Comparison of ENCODE assay signal across 1 cellular context in the genomic region with DNA sequence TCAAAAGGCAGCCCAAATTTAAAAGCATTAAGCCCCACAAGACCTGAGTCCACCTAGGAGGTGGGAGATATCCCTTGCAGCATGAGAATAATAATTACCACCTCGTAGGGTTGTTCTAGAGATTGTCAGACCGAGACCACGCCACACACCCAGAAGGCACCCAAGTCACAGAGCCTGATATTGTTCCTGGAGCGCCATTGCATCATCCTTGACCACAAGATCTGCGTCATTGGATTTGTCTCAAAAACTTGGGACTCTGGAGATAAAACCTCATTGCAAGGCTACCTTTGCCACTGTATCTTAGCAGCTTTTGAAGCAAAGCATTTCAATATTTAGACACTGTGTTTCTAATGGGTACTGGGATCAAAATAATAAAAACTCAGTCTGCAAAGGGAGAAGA.
TF ChIP-seq lines count a peak whose summit lies in the region.

No MANE protein-coding gene starts in this region.

TF ChIP-seq in GM12878, 131 proteins besides CTCF, POLR2A, EP300 and RAD21 (continued from another document):
- TF ChIP-seq, protein P1, sequence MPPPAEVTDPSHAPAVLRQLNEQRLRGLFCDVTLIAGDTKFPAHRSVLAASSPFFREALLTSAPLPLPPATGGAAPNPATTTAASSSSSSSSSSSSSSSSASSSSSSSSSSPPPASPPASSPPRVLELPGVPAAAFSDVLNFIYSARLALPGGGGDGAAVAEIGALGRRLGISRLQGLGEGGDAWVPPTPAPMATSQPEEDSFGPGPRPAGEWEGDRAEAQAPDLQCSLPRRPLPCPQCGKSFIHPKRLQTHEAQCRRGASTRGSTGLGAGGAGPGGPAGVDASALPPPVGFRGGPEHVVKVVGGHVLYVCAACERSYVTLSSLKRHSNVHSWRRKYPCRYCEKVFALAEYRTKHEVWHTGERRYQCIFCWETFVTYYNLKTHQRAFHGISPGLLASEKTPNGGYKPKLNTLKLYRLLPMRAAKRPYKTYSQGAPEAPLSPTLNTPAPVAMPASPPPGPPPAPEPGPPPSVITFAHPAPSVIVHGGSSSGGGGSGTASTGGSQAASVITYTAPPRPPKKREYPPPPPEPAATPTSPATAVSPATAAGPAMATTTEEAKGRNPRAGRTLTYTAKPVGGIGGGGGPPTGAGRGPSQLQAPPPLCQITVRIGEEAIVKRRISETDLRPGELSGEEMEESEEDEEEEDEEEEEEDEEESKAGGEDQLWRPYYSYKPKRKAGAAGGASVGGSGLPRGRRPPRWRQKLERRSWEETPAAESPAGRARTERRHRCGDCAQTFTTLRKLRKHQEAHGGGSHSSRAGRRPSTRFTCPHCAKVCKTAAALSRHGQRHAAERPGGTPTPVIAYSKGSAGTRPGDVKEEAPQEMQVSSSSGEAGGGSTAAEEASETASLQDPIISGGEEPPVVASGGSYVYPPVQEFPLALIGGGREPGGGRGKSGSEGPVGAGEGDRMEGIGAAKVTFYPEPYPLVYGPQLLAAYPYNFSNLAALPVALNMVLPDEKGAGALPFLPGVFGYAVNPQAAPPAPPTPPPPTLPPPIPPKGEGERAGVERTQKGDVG (CRISPR knock-in tag; IDR thresholded peaks at IDR 0.05) = no peak
- TF ChIP-seq GATAD2B (conservative IDR thresholded peaks at IDR 0.05; ENCODE audit: low read depth) (no peak), RCOR1 (conservative IDR thresholded peaks at IDR 0.05; ENCODE audit: low read depth, low read length) (no peak), IKZF2 (IDR thresholded peaks at IDR 0.05) (no peak), HCFC1 (IDR thresholded peaks at IDR 0.05; ENCODE audit: low read length) (no peak), CBFB (IDR thresholded peaks at IDR 0.05; ENCODE audit: low read depth) (no peak), EED (IDR thresholded peaks at IDR 0.05; ENCODE audit: low read depth) (no peak), RFX5 (IDR thresholded peaks at IDR 0.05; ENCODE audit: low read depth, low read length) (no peak), FOXK2 (IDR thresholded peaks at IDR 0.05) (no peak)
- TF ChIP-seq, protein P2, sequence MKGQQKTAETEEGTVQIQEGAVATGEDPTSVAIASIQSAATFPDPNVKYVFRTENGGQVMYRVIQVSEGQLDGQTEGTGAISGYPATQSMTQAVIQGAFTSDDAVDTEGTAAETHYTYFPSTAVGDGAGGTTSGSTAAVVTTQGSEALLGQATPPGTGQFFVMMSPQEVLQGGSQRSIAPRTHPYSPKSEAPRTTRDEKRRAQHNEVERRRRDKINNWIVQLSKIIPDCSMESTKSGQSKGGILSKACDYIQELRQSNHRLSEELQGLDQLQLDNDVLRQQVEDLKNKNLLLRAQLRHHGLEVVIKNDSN (IDR thresholded peaks at IDR 0.05; ENCODE audit: borderline replicate concordance, extremely low read length, insufficient read depth, low read depth, low read length) = no peak
- TF ChIP-seq, protein P3, sequence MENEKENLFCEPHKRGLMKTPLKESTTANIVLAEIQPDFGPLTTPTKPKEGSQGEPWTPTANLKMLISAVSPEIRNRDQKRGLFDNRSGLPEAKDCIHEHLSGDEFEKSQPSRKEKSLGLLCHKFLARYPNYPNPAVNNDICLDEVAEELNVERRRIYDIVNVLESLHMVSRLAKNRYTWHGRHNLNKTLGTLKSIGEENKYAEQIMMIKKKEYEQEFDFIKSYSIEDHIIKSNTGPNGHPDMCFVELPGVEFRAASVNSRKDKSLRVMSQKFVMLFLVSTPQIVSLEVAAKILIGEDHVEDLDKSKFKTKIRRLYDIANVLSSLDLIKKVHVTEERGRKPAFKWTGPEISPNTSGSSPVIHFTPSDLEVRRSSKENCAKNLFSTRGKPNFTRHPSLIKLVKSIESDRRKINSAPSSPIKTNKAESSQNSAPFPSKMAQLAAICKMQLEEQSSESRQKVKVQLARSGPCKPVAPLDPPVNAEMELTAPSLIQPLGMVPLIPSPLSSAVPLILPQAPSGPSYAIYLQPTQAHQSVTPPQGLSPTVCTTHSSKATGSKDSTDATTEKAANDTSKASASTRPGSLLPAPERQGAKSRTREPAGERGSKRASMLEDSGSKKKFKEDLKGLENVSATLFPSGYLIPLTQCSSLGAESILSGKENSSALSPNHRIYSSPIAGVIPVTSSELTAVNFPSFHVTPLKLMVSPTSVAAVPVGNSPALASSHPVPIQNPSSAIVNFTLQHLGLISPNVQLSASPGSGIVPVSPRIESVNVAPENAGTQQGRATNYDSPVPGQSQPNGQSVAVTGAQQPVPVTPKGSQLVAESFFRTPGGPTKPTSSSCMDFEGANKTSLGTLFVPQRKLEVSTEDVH (IDR thresholded peaks at IDR 0.05; ENCODE audit: low read depth, partially characterized antibody) = no peak
- TF ChIP-seq, protein P4, sequence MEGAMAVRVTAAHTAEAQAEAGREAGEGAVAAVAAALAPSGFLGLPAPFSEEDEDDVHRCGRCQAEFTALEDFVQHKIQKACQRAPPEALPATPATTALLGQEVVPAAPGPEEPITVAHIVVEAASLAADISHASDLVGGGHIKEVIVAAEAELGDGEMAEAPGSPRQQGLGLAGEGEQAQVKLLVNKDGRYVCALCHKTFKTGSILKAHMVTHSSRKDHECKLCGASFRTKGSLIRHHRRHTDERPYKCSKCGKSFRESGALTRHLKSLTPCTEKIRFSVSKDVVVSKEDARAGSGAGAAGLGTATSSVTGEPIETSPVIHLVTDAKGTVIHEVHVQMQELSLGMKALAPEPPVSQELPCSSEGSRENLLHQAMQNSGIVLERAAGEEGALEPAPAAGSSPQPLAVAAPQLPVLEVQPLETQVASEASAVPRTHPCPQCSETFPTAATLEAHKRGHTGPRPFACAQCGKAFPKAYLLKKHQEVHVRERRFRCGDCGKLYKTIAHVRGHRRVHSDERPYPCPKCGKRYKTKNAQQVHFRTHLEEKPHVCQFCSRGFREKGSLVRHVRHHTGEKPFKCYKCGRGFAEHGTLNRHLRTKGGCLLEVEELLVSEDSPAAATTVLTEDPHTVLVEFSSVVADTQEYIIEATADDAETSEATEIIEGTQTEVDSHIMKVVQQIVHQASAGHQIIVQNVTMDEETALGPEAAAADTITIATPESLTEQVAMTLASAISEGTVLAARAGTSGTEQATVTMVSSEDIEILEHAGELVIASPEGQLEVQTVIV (IDR thresholded peaks at IDR 0.05; ENCODE audit: borderline replicate concordance, partially characterized antibody) = no peak
